In the genomic region with DNA sequence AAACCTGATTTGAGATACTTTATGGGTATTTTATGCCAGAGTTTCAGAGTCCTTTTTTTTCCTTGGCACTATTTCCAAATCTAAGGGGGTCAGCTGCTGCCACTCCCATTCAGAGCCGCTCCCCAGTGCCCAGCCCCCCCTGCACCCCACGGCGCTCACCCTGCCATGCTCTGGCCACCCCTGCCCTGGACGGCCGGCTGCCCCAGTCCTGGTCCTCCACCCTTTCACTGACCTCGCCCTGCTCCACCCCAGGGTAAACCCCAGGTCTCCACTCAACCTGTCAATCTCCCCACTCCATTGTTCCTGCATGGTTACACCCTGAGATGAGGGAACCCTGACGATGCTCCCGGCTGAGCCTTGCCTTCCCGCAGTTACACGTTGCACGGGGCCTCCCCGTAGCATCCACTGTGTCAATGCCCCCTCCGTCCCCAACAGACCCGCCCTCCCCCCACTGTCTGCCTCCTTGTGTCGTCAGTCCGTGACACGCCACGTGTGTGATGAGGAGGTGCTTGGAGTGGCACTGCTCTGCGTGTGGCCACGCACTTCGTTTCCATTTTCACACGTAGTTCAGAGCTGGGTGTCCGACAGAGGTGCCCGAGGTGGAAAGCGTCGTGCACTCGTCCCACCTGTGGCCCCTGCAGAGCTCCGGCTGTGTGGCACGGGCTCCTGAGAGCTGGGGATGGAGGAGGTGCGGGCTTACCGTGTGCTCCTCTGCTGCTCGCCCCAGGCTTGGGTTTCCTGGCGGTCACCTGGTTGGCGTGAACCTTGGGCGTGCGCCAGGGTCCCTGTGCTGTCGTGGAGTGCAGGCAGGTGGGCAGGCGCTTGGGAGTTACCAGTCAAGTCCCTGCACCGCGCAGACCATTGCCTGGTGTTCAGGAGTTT, we compare ENCODE assay signal across 29 cellular contexts.
DNase-seq lines count a peak whose midpoint lies in the region; ATAC-seq and TF ChIP-seq lines count a peak whose summit lies in the region.
"Had no signal": no experiment of that assay in that cellular context is flagged by ENCODE, and none has a peak within 500 bp of the region (broad histone marks: within the 10 kb centered on the region; RNA-seq: fewer than 3 reads in every experiment).

No MANE protein-coding gene starts in this region.

- H3K36me3 Mint-ChIP-seq in IgD-negative memory B cell (peaks cover 4% of the 10 kb centered on the region), brain (peaks cover 24% of the 10 kb centered on the region)
- peaks cover 22% of the 10 kb centered on the region for H3K36me3 Mint-ChIP-seq in activated CD4-positive, alpha-beta T cell treated with anti-CD3 and anti-CD28 coated beads for 36 hours (ENCODE audit: low read depth)

- H3K27ac Mint-ChIP-seq in IgD-negative memory B cell (peak overlapping the region; percentile 53 to 94 (median 82)), brain (peak overlapping the region in 3 of 5 experiments; percentile 28 to 75 (median 69))
- H3K27ac Mint-ChIP-seq in activated CD4-positive, alpha-beta T cell treated with anti-CD3 and anti-CD28 coated beads for 36 hours = no peak overlapping the region
- H3K27ac Mint-ChIP-seq: activated naive CD8-positive, alpha-beta T cell treated with anti-CD3 and anti-CD28 coated beads, Interleukin-2, amount 50 U/mL, for 24 hours; activated T-cell treated with anti-CD3 and anti-CD28 coated beads, Interleukin-2, amount 50 U/mL, for 24 hours; progenitor cell of endocrine pancreas had no signal

- no peak for TF ChIP-seq CTCF in brain (conservative IDR thresholded peaks at IDR 0.05)

- H3K4me1 Mint-ChIP-seq in IgD-negative memory B cell (peaks cover 17 to 18% (median 17%) of the 10 kb centered on the region in 3 donors), brain (peaks cover 20% of the 10 kb centered on the region)
- no peaks in the 10 kb centered on the region for H3K4me1 Mint-ChIP-seq in activated CD4-positive, alpha-beta T cell treated with anti-CD3 and anti-CD28 coated beads for 36 hours
- H3K4me1 Mint-ChIP-seq: central memory CD8-positive, alpha-beta T cell had no signal

- H3K27me3 Mint-ChIP-seq in IgD-negative memory B cell (no peaks in the 10 kb centered on the region), brain (no peaks in the 10 kb centered on the region)
- no peaks in the 10 kb centered on the region for H3K27me3 Mint-ChIP-seq in activated CD4-positive, alpha-beta T cell treated with anti-CD3 and anti-CD28 coated beads for 36 hours
- H3K27me3 Mint-ChIP-seq: activated naive CD8-positive, alpha-beta T cell treated with anti-CD3 and anti-CD28 coated beads, Interleukin-2, amount 50 U/mL, for 24 hours; activated T-cell treated with anti-CD3 and anti-CD28 coated beads, Interleukin-2, amount 50 U/mL, for 24 hours; central memory CD8-positive, alpha-beta T cell; progenitor cell of endocrine pancreas had no signal

- peaks cover 12% of the 10 kb centered on the region for H3K36me3 ChIP-seq in BLaER1
- H3K36me3 ChIP-seq: MG63, SJCRH30 had no signal

- no peaks in the 10 kb centered on the region for H3K27me3 ChIP-seq in BLaER1
- H3K27me3 ChIP-seq: gastrocnemius medialis, MG63, neutrophil, right lobe of liver, SJCRH30, stomach, thyroid gland had no signal

- peak; percentile 58 for DNase-seq in posterior vena cava (ENCODE audit: low spot score)
- DNase-seq in activated CD4-positive, alpha-beta T cell treated with anti-CD3 and anti-CD28 coated beads for 36 hours = no peak
- no peak for DNase-seq in activated effector memory CD4-positive, alpha-beta T cell treated with Interleukin-2 at 50 U/mL for 16 hours
- no peak for DNase-seq in stimulated activated naive CD8-positive, alpha-beta T cell treated with anti-CD3 and anti-CD28 coated beads, Interleukin-15, Interleukin-2, amounts not matched to agents 100 U/mL and 50 U/mL, for 24 hours
- DNase-seq: activated CD4-positive, alpha-beta T cell treated with anti-CD3 and anti-CD28 coated beads for 4 hours; activated CD8-positive, alpha-beta memory T cell treated with anti-CD3 and anti-CD28 coated beads for 24 hours; activated gamma-delta T cell treated with Interleukin-2 at 50 U/mL for 16 hours; activated naive CD8-positive, alpha-beta T cell treated with anti-CD3 and anti-CD28 coated beads, Interleukin-2, amount 50 U/mL, for 24 hours; activated T-cell treated with anti-CD3 and anti-CD28 coated beads, Interleukin-2, amount 50 U/mL, for 24 hours; dermis blood vessel endothelial cell; gastrocnemius medialis; GDM1; hippocampal formation; KG1; mesenchymal stem cell; MG63; NCI-H2029; NCI-H345; SJCRH30; stomach; thyroid gland had no signal

- H3K9me3 ChIP-seq in BLaER1 = no peaks in the 10 kb centered on the region
- H3K9me3 ChIP-seq: gastrocnemius medialis, MG63, neutrophil, right lobe of liver, SJCRH30, stomach, thyroid gland had no signal

- H4K20me1 ChIP-seq in BLaER1 = peaks cover 7% of the 10 kb centered on the region; the same call in 1 of the 2 replicates

- POLR2A ChIA-PET in activated CD4-positive, alpha-beta T cell treated with anti-CD3 and anti-CD28 coated beads for 36 hours (lab: Charles Lee) = no interaction called here

- intact Hi-C loops in posterior vena cava (cut with DNase I) = no loop called here
- intact Hi-C loops in activated CD4-positive, alpha-beta T cell treated with anti-CD3 and anti-CD28 coated beads for 36 hours (cut with DNase I, micrococcal nuclease) = no loop called here

- H3K9me3 Mint-ChIP-seq in IgD-negative memory B cell (no peaks in the 10 kb centered on the region), brain (peaks cover 0 to 2% (median 0%) of the 10 kb centered on the region in 5 experiments)
- H3K9me3 Mint-ChIP-seq in activated CD4-positive, alpha-beta T cell treated with anti-CD3 and anti-CD28 coated beads for 36 hours (ENCODE audit: low read depth) = no peaks in the 10 kb centered on the region
- H3K9me3 Mint-ChIP-seq: activated naive CD8-positive, alpha-beta T cell treated with anti-CD3 and anti-CD28 coated beads, Interleukin-2, amount 50 U/mL, for 24 hours; activated T-cell treated with anti-CD3 and anti-CD28 coated beads, Interleukin-2, amount 50 U/mL, for 24 hours; central memory CD8-positive, alpha-beta T cell had no signal

- H3K9ac ChIP-seq in BLaER1 = peak overlapping the region; percentile 71

- CTCF ChIA-PET in activated CD4-positive, alpha-beta T cell treated with anti-CD3 and anti-CD28 coated beads for 36 hours (lab: Charles Lee) = no interaction called here

- H3K4me1 ChIP-seq in BLaER1 = peaks cover 98% of the 10 kb centered on the region
- H3K4me1 ChIP-seq: right lobe of liver, SJCRH30 had no signal

- peak overlapping the region; percentile 91 for H3K4me2 ChIP-seq in BLaER1

- H3K27ac ChIP-seq in BLaER1 = peak overlapping the region; percentile 91
- H3K27ac ChIP-seq: gastrocnemius medialis, neutrophil, right lobe of liver, SJCRH30, stomach, thyroid gland had no signal

- H3K4me3 Mint-ChIP-seq in IgD-negative memory B cell (no peak overlapping the region), brain (no peak overlapping the region)
- H3K4me3 Mint-ChIP-seq in activated CD4-positive, alpha-beta T cell treated with anti-CD3 and anti-CD28 coated beads for 36 hours = no peak overlapping the region
- H3K4me3 Mint-ChIP-seq: activated naive CD8-positive, alpha-beta T cell treated with anti-CD3 and anti-CD28 coated beads, Interleukin-2, amount 50 U/mL, for 24 hours; activated T-cell treated with anti-CD3 and anti-CD28 coated beads, Interleukin-2, amount 50 U/mL, for 24 hours; central memory CD8-positive, alpha-beta T cell had no signal

- peak overlapping the region; percentile 54 for H3K4me3 ChIP-seq in BLaER1
- H3K4me3 ChIP-seq: gastrocnemius medialis, MG63, right lobe of liver, SJCRH30, stomach, thyroid gland had no signal

- no peak for ATAC-seq in activated CD4-positive, alpha-beta T cell treated with anti-CD3 and anti-CD28 coated beads for 36 hours
- no peak for ATAC-seq in GM19023 (IDR thresholded peaks at IDR 0.05; ENCODE audit: unreplicated experiment)
- no peak for ATAC-seq in stimulated activated naive CD8-positive, alpha-beta T cell treated with anti-CD3 and anti-CD28 coated beads, Interleukin-15, Interleukin-2, amounts not matched to agents 100 U/mL and 50 U/mL, for 24 hours
- ATAC-seq: activated naive CD8-positive, alpha-beta T cell treated with anti-CD3 and anti-CD28 coated beads, Interleukin-2, amount 50 U/mL, for 24 hours; gastrocnemius medialis had no signal
